ENCODE assay signal across 15 cellular contexts in the genomic region with DNA sequence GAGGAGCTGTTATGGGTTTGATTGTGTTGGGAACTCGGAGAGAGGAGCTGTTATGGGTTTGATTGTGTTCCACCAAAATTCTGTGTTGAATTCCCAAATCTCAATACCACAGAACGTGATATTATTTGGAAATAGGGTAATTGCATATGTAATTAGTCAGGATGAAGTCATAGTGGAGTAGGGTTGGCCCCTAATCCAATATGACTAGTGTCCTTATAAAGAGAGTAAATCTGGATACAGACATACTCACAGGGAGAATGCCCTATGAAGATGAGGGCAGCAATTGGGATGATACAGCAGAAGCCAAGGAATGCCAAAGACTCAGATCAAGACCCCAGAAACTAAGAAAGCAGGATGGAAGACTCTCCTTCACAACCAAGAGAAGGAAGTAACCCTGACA.
DNase-seq lines count a peak whose midpoint lies in the region; TF ChIP-seq lines count a peak whose summit lies in the region.
"Had no signal": no experiment of that assay in that cellular context is flagged by ENCODE, and none has a peak within 500 bp of the region (broad histone marks: within the 10 kb centered on the region; RNA-seq: fewer than 3 reads in every experiment).

No MANE protein-coding gene starts in this region.

- no peaks in the 10 kb centered on the region for H3K4me1 ChIP-seq in OCI-LY1 (ENCODE audit: insufficient read depth, low read length, severe bottlenecking)
- H3K4me1 ChIP-seq: BE2C had no signal

- H3K9ac ChIP-seq in OCI-LY1 (ENCODE audit: low read length), result no peak overlapping the region

- no peaks in the 10 kb centered on the region for H3K36me3 ChIP-seq in OCI-LY1 (ENCODE audit: insufficient read depth, low read length)
- H3K36me3 ChIP-seq: BE2C, HAP-1 had no signal

- no peak overlapping the region for H3K27ac ChIP-seq in OCI-LY1 (ENCODE audit: low read depth, low read length, poor library complexity, severe bottlenecking)

- no peaks in the 10 kb centered on the region for H3K79me2 ChIP-seq in OCI-LY1 (ENCODE audit: insufficient read depth, low read length)

- DNase-seq in ELR (ENCODE audit: low read depth), result peak; percentile 7
- DNase-seq in foreskin fibroblast, result peak; percentile 24 to 54
- no peak for DNase-seq in cerebellar nuclear complex (lab: John Stamatoyannopoulos, UW)
- DNase-seq in NCI-H1694 (lab: John Stamatoyannopoulos, UW), result no peak
- no peak for DNase-seq in GM10266 (ENCODE audit: extremely low spot score)
- DNase-seq: ACHN; BE2C; C1 segment of cervical spinal cord; CD4-positive, CD25-positive, alpha-beta regulatory T cell; CD8-positive, alpha-beta memory T cell; COR-L47; DMS 273 treated with DMSO at 0.1 percent for 48 hours had no signal

- H3K27me3 ChIP-seq in OCI-LY1 (ENCODE audit: insufficient read depth, low read length), result no peaks in the 10 kb centered on the region
- H3K27me3 ChIP-seq: BE2C had no signal

- H3K4me3 ChIP-seq in OCI-LY1 (ENCODE audit: low read depth, low read length, poor library complexity, severe bottlenecking) (no peak overlapping the region), foreskin fibroblast (ENCODE audit: low read depth in 1 of 2, low read length in 2 of 2) (no peak overlapping the region)
- H3K4me3 ChIP-seq: HAP-1, K562 had no signal

- no peaks in the 10 kb centered on the region for H3F3A ChIP-seq in OCI-LY1 (ENCODE audit: insufficient read depth, low read length)

- H3K4me2 ChIP-seq in OCI-LY1 (ENCODE audit: low read length), result no peak overlapping the region

- H3K9me3 ChIP-seq in OCI-LY1 (ENCODE audit: low read length), result no peaks in the 10 kb centered on the region; the same call in 1 of the 2 replicates
- H3K9me3 ChIP-seq: BE2C, HAP-1 had no signal

- H3K9me2 ChIP-seq in OCI-LY1 (ENCODE audit: low read depth, low read length), result no peaks in the 10 kb centered on the region

- 0 out of 2 replicates have a peak overlapping the region, but pooled peaks have one; percentile 42 for H2AFZ ChIP-seq in OCI-LY1 (ENCODE audit: low read length)

- TF ChIP-seq CTCF in OCI-LY1 (IDR thresholded peaks at IDR 0.05; ENCODE audit: low read length) (no peak), foreskin fibroblast (IDR thresholded peaks at IDR 0.05; ENCODE audit: low read depth, low read length) (no peak), GM10266 (IDR thresholded peaks at IDR 0.05; ENCODE audit: control insufficient read depth, insufficient read depth, low read depth, missing control alignments) (no peak)

- no peaks in the 10 kb centered on the region for H4K20me1 ChIP-seq in OCI-LY1 (ENCODE audit: insufficient read depth, low read length)

Comparison
In these comparisons a context has a peak if more than half of its experiments do, and no peak if none do; other contexts are left out.
1. DNase-seq: peak in ELR (single experiment) and foreskin fibroblast (2 of 2); none in cerebellar nuclear complex (0 of 2), NCI-H1694 (single experiment) and GM10266 (single experiment).